In the genomic region with DNA sequence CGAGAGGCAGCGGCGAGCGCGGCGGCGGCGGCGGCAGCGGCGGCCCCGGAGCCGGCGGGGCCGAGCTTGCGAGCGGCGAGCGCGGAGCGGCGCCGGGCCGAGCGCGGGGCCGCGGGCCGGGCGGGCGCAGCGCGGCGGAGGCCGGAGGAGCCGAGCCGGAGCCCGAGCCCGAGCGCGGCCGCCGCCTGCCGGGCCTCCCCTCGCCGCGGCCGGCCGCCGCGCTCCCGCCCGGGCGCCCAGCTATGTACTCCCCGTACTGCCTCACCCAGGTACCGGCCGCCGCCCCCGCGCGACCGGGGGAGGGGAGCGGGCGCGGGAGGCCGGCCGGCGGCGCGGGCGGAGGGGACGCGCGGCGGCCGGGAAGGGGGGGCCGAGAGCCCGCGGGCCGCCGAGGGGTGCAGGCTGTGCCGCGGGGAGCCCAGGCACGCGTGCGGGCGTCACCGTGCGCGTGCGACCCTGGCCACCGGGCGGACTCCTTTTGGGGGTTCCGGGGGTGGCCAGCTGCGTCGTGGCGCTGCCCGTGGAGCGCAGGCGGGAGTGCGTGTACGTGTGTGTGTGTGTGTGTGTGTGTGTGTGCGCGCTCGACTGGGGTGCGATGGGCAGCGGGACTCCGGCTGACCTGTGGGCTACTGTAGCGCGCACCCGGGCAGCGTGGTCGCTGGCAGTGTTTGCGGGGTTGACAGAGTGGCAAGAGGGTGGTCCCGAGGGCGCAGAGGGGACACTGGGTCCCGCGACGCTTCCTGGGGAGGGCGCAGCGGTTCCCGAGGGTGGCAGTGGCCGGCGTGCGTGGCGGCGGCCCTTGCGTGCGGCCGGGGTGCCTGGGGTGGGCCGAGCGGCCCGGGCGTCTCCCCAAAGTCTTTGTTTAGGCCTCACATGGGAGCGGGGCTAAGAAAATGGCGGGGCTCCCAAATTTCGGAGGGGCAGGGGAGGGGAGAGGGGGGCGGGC, we compare ENCODE assay signal across 8 cellular contexts. TPM values are rescaled to one million over a fixed set of nuclear protein-coding genes. Genes with fewer than 3 reads are reported as not detected.
DNase-seq lines count a peak whose midpoint lies in the region; FAIRE-seq and TF ChIP-seq lines count a peak whose summit lies in the region.

No MANE protein-coding gene starts in this region.

- no peaks in the 10 kb centered on the region for H3K9me3 ChIP-seq in colonic mucosa

- H3K4me3 ChIP-seq in colonic mucosa = peak overlapping the region; percentile 65

- peak; percentile 86 for DNase-seq in D341Med (ENCODE audit: low spot score)
- DNase-seq in LoVo (ENCODE audit: low spot score) = peak; percentile 14
- DNase-seq in colonic mucosa = peak; percentile 59
- no peak for DNase-seq in mesothelial cell of epicardium (ENCODE audit: low spot score in 2 of 2, unreplicated experiment in 2 of 2)
- peak; percentile 41 for DNase-seq in urothelium cell line (ENCODE audit: low spot score)
- no peak for DNase-seq in DMS79 treated with DMSO at 0.1 percent for 48 hours (lab: John Stamatoyannopoulos, UW)
- DNase-seq in HPDE6-E6E7 (ENCODE audit: extremely low spot score) = no peak
- DNase-seq in SIG-M5 (lab: John Stamatoyannopoulos, UW) = no peak

- no peaks in the 10 kb centered on the region for H3K9me3 Mint-ChIP-seq in mesothelial cell of epicardium

- H3K27ac Mint-ChIP-seq in mesothelial cell of epicardium = no peak overlapping the region

- H3K4me3 Mint-ChIP-seq in mesothelial cell of epicardium = peak overlapping the region; percentile 90

- H3K27me3 Mint-ChIP-seq in mesothelial cell of epicardium (ENCODE audit: low read depth) = peaks cover 87% of the 10 kb centered on the region

- H3K9ac ChIP-seq in colonic mucosa (ENCODE audit: low read depth in 2 of 2, low read length in 2 of 2) = peak overlapping the region; percentile 82 to 93

- no peaks in the 10 kb centered on the region for H3K27me3 ChIP-seq in colonic mucosa

- no peak for FAIRE-seq in urothelium cell line (lab: Jason Lieb, UNC)

- H3K36me3 ChIP-seq in colonic mucosa = no peaks in the 10 kb centered on the region

- peaks cover 17% of the 10 kb centered on the region for H3K36me3 Mint-ChIP-seq in mesothelial cell of epicardium

- intact Hi-C loops in colonic mucosa (cut with DNase I) = no loop called here

- H3K4me1 ChIP-seq in colonic mucosa = no peaks in the 10 kb centered on the region

- H3K27ac ChIP-seq in colonic mucosa = peak overlapping the region; percentile 61

- TF ChIP-seq CTCF in colonic mucosa (IDR thresholded peaks at IDR 0.05) (no peak), mesothelial cell of epicardium (IDR thresholded peaks at IDR 0.05; ENCODE audit: unreplicated experiment) (no peak)

- peaks cover 16% of the 10 kb centered on the region for H3K4me1 Mint-ChIP-seq in mesothelial cell of epicardium

RNA-seq across cellular contexts. Expression of gene NFIX, which starts 0.6 kb away (rescaled TPM):
- total RNA-seq in colonic mucosa (10 to 100 TPM; 70.9 to 73.8 TPM), mesothelial cell of epicardium (52.4 to 55.5 TPM (median 53.8 TPM) in 3 replicates)

RNA-seq across cellular contexts. Expression of gene DAND5, which starts 26.5 kb away (rescaled TPM):
- under 1 TPM; 0.19 to 0.27 TPM for total RNA-seq in colonic mucosa
- 0.16 TPM in 1 of 3 replicates, not detected in the others for total RNA-seq in mesothelial cell of epicardium

RNA-seq across cellular contexts. Expression of gene GADD45GIP1, which starts 38.8 kb away (rescaled TPM):
- total RNA-seq in colonic mucosa = 10 to 100 TPM; 16.1 to 41.9 TPM
- 18.7 to 19.1 TPM (median 18.8 TPM) in 3 replicates for total RNA-seq in mesothelial cell of epicardium

RNA-seq across cellular contexts. Expression of gene RAD23A, which starts 50.2 kb away (rescaled TPM):
- total RNA-seq in colonic mucosa = 100 to 1,000 TPM in 1 of 2 donors, 10 to 100 TPM in 1; 78.5 to 121 TPM
- 78.6 to 87.4 TPM (median 80.7 TPM) in 3 replicates for total RNA-seq in mesothelial cell of epicardium

RNA-seq across cellular contexts. Expression of gene CALR, which starts 57.5 kb away (rescaled TPM):
- total RNA-seq in colonic mucosa (1,000 to 10,000 TPM in 1 of 2 donors, 100 to 1,000 TPM in 1; 682 to 1,848 TPM), mesothelial cell of epicardium (863 to 886 TPM (median 869 TPM) in 3 replicates)

Comparison
In these comparisons a context has a peak if more than half of its experiments do, and no peak if none do; other contexts are left out.
1. DNase-seq: peak in D341Med (single experiment), LoVo (single experiment), colonic mucosa (single experiment) and urothelium cell line (single experiment); none in mesothelial cell of epicardium (0 of 2), DMS79 treated with DMSO at 0.1 percent for 48 hours (single experiment), HPDE6-E6E7 (single experiment) and SIG-M5 (single experiment).